ENCODE assay signal across 8 cellular contexts in the genomic region with DNA sequence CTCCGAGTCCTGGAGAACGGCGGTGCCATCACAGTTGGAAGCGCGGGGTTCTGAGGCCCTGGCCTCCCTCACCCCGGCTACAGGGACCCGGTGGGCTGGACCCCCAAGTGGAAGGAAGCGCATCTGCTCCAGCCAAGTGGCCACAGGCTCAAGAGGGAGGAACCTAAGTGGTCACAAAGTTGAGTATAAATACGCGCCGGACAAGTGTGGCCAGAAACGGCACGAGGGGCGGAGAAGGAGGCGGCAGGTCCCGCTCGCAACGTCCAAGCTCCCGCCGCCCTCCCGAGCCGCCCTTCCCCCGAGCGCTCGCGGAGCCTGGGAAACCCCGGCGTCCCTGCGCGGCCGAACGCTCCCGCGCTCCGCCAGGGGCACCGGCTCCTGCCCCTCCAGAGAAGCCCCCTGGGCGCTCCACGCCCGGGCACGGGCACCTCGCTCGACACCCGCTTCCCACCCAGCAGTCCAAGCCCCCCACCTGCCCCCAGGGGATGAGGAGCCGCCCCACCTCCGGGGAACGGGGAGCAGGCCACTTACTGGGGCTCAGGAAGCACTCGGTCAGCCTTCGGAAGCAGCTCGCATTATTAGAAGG. TPM values are rescaled to one million over a fixed set of nuclear protein-coding genes. Genes with fewer than 3 reads are reported as not detected.
DNase-seq lines count a peak whose midpoint lies in the region; ATAC-seq and TF ChIP-seq lines count a peak whose summit lies in the region.

No MANE protein-coding gene starts in this region.

- peak overlapping the region; percentile 97 for H3K4me2 ChIP-seq in GM23338

- H4K20me1 ChIP-seq in GM23338 (replicated peaks; ENCODE audit: insufficient read depth): 0 out of 2 replicates have a peak, but pooled peaks cover 4% of the 10 kb centered on the region

- no peaks in the 10 kb centered on the region; the same call in 2 of the 3 replicates for H3K36me3 Mint-ChIP-seq in GM23338 (ENCODE audit: low read depth)

- TF ChIP-seq POLR2A in stomach (IDR thresholded peaks at IDR 0.05): no peak

- no peaks in the 10 kb centered on the region; the same call in 2 of the 3 replicates for H3K9me3 Mint-ChIP-seq in GM23338

- no peak overlapping the region for H3K27ac Mint-ChIP-seq in GM23338

- ATAC-seq in GM23338 (no peak), HG03354 (IDR thresholded peaks at IDR 0.05; ENCODE audit: poor library complexity, severe bottlenecking, unreplicated experiment) (no peak), GM21786 (IDR thresholded peaks at IDR 0.05; ENCODE audit: unreplicated experiment) (no peak)

- H3K9me2 ChIP-seq in GM23338 (ENCODE audit: insufficient read depth): no peaks in the 10 kb centered on the region

- H2AFZ ChIP-seq in GM23338: peak overlapping the region; percentile 97

- peak overlapping the region; percentile 74 for H3K4me3 Mint-ChIP-seq in GM23338

- peaks cover 41% of the 10 kb centered on the region for H3K4me1 Mint-ChIP-seq in GM23338

- WGBS in stomach, 5 donors: 1 to 7% (median 3%) methylated on average over 26 to 49 of the region's 49 CpGs; no CpG with 5 or more reads in 1 of the 5 donors

- H3K4me1 ChIP-seq in GM23338 (ENCODE audit: insufficient read depth) (peaks cover 60% of the 10 kb centered on the region), stomach (peaks cover 29 to 49% (median 40%) of the 10 kb centered on the region in 4 donors)

- H3K27me3 ChIP-seq in GM23338 (ENCODE audit: insufficient read depth) (peaks cover 96% of the 10 kb centered on the region), stomach (peaks cover 26 to 79% (median 57%) of the 10 kb centered on the region in 3 donors)

- DNase-seq in GM23338 (ENCODE audit: low spot score) (no peak), astrocyte of the hippocampus (ENCODE audit: low read depth, low spot score) (peak; percentile 45), kidney tubule cell (ENCODE audit: low spot score) (peak; percentile 57), stomach (no peak), amygdala (lab: John Stamatoyannopoulos, UW) (no peak)
- no peak for DNase-seq in activated effector memory CD4-positive, alpha-beta T cell treated with Interleukin-2 at 50 U/mL for 16 hours

- peaks cover 69% of the 10 kb centered on the region for H3K27me3 Mint-ChIP-seq in GM23338 (ENCODE audit: insufficient read depth, low read depth, poor library complexity)

- TF ChIP-seq CTCF in GM23338 (conservative IDR thresholded peaks at IDR 0.05; ENCODE audit: low read depth in 2 of 2) (no peak), stomach (IDR thresholded peaks at IDR 0.05) (no peak)

- peaks cover 13% of the 10 kb centered on the region for H3F3A ChIP-seq in GM23338 (replicated peaks; ENCODE audit: low read depth)

- intact Hi-C loops in stomach (cut with DNase I; ENCODE audit: low total_unique reads): no loop called here

- TF ChIP-seq EP300 in stomach (IDR thresholded peaks at IDR 0.05): no peak

- H3K4me3 ChIP-seq in GM23338 (peak overlapping the region; percentile 71), stomach (peak overlapping the region; percentile 57 to 82 (median 66))

- H3K79me2 ChIP-seq in GM23338 (replicated peaks; ENCODE audit: insufficient read depth): no peaks in the 10 kb centered on the region

- H3K36me3 ChIP-seq in GM23338 (ENCODE audit: insufficient read depth) (no peaks in the 10 kb centered on the region; the same call in 1 of the 2 replicates), stomach (no peaks in the 10 kb centered on the region)

- H3K27ac ChIP-seq in GM23338 (ENCODE audit: low read depth) (no peak overlapping the region), stomach (peak overlapping the region in 4 of 5 donors; percentile 1 to 81 (median 64))

- no peaks in the 10 kb centered on the region for H3K9me3 ChIP-seq in stomach

TF ChIP-seq in GM23338, 12 proteins besides CTCF, POLR2A, EP300 and RAD21 (continues in another document):
- TF ChIP-seq ZNF331 (CRISPR knock-in tag; IDR thresholded peaks at IDR 0.05; ENCODE audit: low read depth) (no peak), JUNB (IDR thresholded peaks at IDR 0.05; ENCODE audit: unreplicated experiment) (no peak), STAT1 (IDR thresholded peaks at IDR 0.05; ENCODE audit: unreplicated experiment) (no peak), POLR2AphosphoS5 (IDR thresholded peaks at IDR 0.05; ENCODE audit: low read depth) (no peak)
- TF ChIP-seq, protein P1, sequence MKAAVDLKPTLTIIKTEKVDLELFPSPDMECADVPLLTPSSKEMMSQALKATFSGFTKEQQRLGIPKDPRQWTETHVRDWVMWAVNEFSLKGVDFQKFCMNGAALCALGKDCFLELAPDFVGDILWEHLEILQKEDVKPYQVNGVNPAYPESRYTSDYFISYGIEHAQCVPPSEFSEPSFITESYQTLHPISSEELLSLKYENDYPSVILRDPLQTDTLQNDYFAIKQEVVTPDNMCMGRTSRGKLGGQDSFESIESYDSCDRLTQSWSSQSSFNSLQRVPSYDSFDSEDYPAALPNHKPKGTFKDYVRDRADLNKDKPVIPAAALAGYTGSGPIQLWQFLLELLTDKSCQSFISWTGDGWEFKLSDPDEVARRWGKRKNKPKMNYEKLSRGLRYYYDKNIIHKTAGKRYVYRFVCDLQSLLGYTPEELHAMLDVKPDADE (IDR thresholded peaks at IDR 0.05): no peak
- TF ChIP-seq, protein P2, sequence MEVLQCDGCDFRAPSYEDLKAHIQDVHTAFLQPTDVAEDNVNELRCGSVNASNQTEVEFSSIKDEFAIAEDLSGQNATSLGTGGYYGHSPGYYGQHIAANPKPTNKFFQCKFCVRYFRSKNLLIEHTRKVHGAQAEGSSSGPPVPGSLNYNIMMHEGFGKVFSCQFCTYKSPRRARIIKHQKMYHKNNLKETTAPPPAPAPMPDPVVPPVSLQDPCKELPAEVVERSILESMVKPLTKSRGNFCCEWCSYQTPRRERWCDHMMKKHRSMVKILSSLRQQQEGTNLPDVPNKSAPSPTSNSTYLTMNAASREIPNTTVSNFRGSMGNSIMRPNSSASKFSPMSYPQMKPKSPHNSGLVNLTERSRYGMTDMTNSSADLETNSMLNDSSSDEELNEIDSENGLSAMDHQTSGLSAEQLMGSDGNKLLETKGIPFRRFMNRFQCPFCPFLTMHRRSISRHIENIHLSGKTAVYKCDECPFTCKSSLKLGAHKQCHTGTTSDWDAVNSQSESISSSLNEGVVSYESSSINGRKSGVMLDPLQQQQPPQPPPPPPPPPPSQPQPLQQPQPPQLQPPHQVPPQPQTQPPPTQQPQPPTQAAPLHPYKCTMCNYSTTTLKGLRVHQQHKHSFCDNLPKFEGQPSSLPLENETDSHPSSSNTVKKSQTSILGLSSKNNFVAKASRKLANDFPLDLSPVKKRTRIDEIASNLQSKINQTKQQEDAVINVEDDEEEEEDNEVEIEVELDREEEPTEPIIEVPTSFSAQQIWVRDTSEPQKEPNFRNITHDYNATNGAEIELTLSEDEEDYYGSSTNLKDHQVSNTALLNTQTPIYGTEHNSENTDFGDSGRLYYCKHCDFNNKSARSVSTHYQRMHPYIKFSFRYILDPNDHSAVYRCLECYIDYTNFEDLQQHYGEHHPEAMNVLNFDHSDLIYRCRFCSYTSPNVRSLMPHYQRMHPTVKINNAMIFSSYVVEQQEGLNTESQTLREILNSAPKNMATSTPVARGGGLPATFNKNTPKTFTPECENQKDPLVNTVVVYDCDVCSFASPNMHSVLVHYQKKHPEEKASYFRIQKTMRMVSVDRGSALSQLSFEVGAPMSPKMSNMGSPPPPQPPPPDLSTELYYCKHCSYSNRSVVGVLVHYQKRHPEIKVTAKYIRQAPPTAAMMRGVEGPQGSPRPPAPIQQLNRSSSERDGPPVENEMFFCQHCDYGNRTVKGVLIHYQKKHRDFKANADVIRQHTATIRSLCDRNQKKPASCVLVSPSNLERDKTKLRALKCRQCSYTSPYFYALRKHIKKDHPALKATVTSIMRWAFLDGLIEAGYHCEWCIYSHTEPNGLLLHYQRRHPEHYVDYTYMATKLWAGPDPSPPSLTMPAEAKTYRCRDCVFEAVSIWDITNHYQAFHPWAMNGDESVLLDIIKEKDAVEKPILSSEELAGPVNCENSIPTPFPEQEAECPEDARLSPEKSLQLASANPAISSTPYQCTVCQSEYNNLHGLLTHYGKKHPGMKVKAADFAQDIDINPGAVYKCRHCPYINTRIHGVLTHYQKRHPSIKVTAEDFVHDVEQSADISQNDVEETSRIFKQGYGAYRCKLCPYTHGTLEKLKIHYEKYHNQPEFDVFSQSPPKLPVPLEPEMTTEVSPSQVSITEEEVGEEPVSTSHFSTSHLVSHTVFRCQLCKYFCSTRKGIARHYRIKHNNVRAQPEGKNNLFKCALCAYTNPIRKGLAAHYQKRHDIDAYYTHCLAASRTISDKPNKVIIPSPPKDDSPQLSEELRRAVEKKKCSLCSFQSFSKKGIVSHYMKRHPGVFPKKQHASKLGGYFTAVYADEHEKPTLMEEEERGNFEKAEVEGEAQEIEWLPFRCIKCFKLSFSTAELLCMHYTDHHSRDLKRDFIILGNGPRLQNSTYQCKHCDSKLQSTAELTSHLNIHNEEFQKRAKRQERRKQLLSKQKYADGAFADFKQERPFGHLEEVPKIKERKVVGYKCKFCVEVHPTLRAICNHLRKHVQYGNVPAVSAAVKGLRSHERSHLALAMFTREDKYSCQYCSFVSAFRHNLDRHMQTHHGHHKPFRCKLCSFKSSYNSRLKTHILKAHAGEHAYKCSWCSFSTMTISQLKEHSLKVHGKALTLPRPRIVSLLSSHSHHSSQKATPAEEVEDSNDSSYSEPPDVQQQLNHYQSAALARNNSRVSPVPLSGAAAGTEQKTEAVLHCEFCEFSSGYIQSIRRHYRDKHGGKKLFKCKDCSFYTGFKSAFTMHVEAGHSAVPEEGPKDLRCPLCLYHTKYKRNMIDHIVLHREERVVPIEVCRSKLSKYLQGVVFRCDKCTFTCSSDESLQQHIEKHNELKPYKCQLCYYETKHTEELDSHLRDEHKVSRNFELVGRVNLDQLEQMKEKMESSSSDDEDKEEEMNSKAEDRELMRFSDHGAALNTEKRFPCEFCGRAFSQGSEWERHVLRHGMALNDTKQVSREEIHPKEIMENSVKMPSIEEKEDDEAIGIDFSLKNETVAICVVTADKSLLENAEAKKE (CRISPR knock-in tag; IDR thresholded peaks at IDR 0.05): no peak

RNA-seq across cellular contexts. Expression of a gene that starts 1.5 kb away (rescaled TPM):
- 2.0 and 3.9 TPM in 2 replicates for total RNA-seq in GM23338 (2014; rRNA removed; shearing (Covaris generic))
- polyA plus RNA-seq in GM23338 (2016; fragmentation: Nextera tagmentation; extraction: Ambion mirVana) (0.47 and 0.50 TPM in 2 replicates), stomach (1 to 10 TPM in 2 of 3 donors, under 1 TPM in 1; 0.78 to 4.6 (median 2.7) TPM)
- 10 to 100 TPM in 2 of 5 donors, 1 to 10 TPM in 2, not detected in 1; 3.5 to 58.2 (median 13.9) TPM for total RNA-seq in stomach

Comparison
In these comparisons a context has a peak if more than half of its experiments do, and no peak if none do; other contexts are left out.
1. DNase-seq: peak in astrocyte of the hippocampus (single experiment) and kidney tubule cell (single experiment); none in GM23338 (single experiment), stomach (single experiment), amygdala (0 of 56) and activated effector memory CD4-positive, alpha-beta T cell treated with Interleukin-2 at 50 U/mL for 16 hours (single experiment).